19 cellular contexts compared by ENCODE assay signal in the genomic region with DNA sequence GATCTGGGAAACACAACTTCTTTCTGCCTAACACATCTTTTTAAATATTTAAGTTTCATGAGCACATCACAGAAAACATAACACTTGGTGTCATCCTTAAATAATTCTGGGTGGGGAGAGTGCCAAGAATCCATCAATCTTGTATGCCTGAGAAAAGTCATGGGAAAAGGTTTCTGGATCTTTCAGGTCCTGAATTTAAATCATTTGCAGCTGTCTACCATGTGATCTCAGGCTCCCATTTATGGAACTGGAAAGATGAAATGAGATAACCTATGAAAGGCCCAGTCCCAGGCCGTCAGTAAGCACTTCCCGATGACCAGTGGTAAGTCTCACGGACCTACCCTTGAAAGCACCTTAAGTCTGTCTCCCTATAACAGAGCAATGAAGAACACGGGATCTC. TPM values are rescaled to one million over a fixed set of nuclear protein-coding genes. Genes with fewer than 3 reads are reported as not detected.
A peak's percentile ranks its signal among the peaks of the same experiment; 100 is the strongest.
DNase-seq lines count a peak whose midpoint lies in the region; ATAC-seq, FAIRE-seq and TF ChIP-seq lines count a peak whose summit lies in the region.
"Had no signal": no experiment of that assay in that cellular context is flagged by ENCODE, and none has a peak within 500 bp of the region (broad histone marks: within the 10 kb centered on the region; RNA-seq: fewer than 3 reads in every experiment).

No MANE protein-coding gene starts in this region.

- no TSS peak for BruUV-seq in IMR-90 (replicated peaks; lab: Mats Ljungman, UMichigan)

- in situ Hi-C loops in IMR-90 (cut with MboI; ENCODE audit: low sequenced_read_pairs), result loop anchor here (25.0 kb wide), 3 partner anchors 669 to 1744 kb away; no protein-coding TSS in a partner anchor

- H3K36me3 Mint-ChIP-seq in astrocyte (ENCODE audit: low read depth, unreplicated experiment) (peaks cover 8% of the 10 kb centered on the region), osteocyte (ENCODE audit: unreplicated experiment) (peaks cover 30% of the 10 kb centered on the region)
- no peaks in the 10 kb centered on the region for H3K36me3 Mint-ChIP-seq in activated T-cell treated with anti-CD3 and anti-CD28 coated beads, Interleukin-2, amount 50 U/mL, for 4 hours (ENCODE audit: insufficient read depth)
- H3K36me3 Mint-ChIP-seq: CD14-positive monocyte had no signal

- H2BK5ac ChIP-seq in IMR-90 (ENCODE audit: low read depth, low read length, poor library complexity, severe bottlenecking), result no peak overlapping the region

- no peak for TF ChIP-seq RAD21 in IMR-90 (IDR thresholded peaks at IDR 0.05; ENCODE audit: low read length)

- no peak overlapping the region for H3K9ac ChIP-seq in IMR-90 (ENCODE audit: low read depth, low read length)
- no peak overlapping the region for H3K9ac ChIP-seq in astrocyte (ENCODE audit: low read length)

- peak; percentile 63 for DNase-seq in IMR-90
- peak; percentile 53 for DNase-seq in astrocyte (ENCODE audit: low read depth)
- DNase-seq in fibroblast of mammary gland (ENCODE audit: low read depth), result peak; percentile 52
- no peak for DNase-seq in osteocyte (ENCODE audit: extremely low spot score, unreplicated experiment)
- DNase-seq in NCI-H1930 (lab: John Stamatoyannopoulos, UW), result no peak
- no peak for DNase-seq in NCI-H1092 (lab: John Stamatoyannopoulos, UW)
- no peak for DNase-seq in activated T-cell treated with anti-CD3 and anti-CD28 coated beads, Interleukin-2, amount 50 U/mL, for 4 hours
- DNase-seq: DMS79 treated with DMSO at 0.1 percent for 48 hours, GOT3, NCI-H1694 treated with DMSO at 0.1 percent for 48 hours, NCI-H2107, NCI-H345, NCI-H524 treated with DMSO at 0.1 percent for 48 hours, PC-9, SJCRH30 had no signal

- H3K4me1 ChIP-seq in IMR-90 (ENCODE audit: control insufficient read depth, insufficient read depth, low read length), result peaks cover 7% of the 10 kb centered on the region
- no peaks in the 10 kb centered on the region for H3K4me1 ChIP-seq in astrocyte (ENCODE audit: insufficient read depth, low read length)

- H3K4me1 Mint-ChIP-seq in astrocyte (ENCODE audit: low read depth, unreplicated experiment), result peaks cover 14% of the 10 kb centered on the region
- H3K4me1 Mint-ChIP-seq in osteocyte (ENCODE audit: unreplicated experiment), result peaks cover 72% of the 10 kb centered on the region
- no peaks in the 10 kb centered on the region for H3K4me1 Mint-ChIP-seq in activated T-cell treated with anti-CD3 and anti-CD28 coated beads, Interleukin-2, amount 50 U/mL, for 4 hours (ENCODE audit: low read depth)
- H3K4me1 Mint-ChIP-seq: CD14-positive monocyte had no signal

- no peak overlapping the region for H3K23ac ChIP-seq in IMR-90 (ENCODE audit: low read depth, low read length)

- H3K36me3 ChIP-seq in IMR-90 (ENCODE audit: control insufficient read depth, insufficient read depth, low read length) (peaks cover 21% of the 10 kb centered on the region), astrocyte (ENCODE audit: insufficient read depth, low read length) (peaks cover 10% of the 10 kb centered on the region)

- H3K9me1 ChIP-seq in IMR-90 (ENCODE audit: insufficient read depth, low read length), result peaks cover 17% of the 10 kb centered on the region

- H3K27ac ChIP-seq in IMR-90 (ENCODE audit: insufficient read depth, low read length) (no peak overlapping the region), astrocyte (ENCODE audit: low read depth, low read length) (peak overlapping the region; percentile 17)
- H3K27ac ChIP-seq: PC-9, SJCRH30 had no signal

- H4K8ac ChIP-seq in IMR-90 (ENCODE audit: low read depth in 2 of 2, low read length in 2 of 2), result no peak overlapping the region

- CTCF ChIA-PET in IMR-90 (lab: Yijun Ruan, JAX), result no interaction called here

- no peak overlapping the region for H2BK15ac ChIP-seq in IMR-90 (ENCODE audit: low read depth, low read length)

- H3K9me3 ChIP-seq in IMR-90 (ENCODE audit: control insufficient read depth, insufficient read depth, low read length), result no peaks in the 10 kb centered on the region
- no peaks in the 10 kb centered on the region for H3K9me3 ChIP-seq in astrocyte (ENCODE audit: insufficient read depth, low read depth, low read length)
- H3K9me3 ChIP-seq: SJCRH30 had no signal

- no peak overlapping the region for H4K5ac ChIP-seq in IMR-90 (ENCODE audit: low read depth, low read length)

- TF ChIP-seq CTCF in IMR-90 (conservative IDR thresholded peaks at IDR 0.05; ENCODE audit: low read depth, low read length), result no peak
- TF ChIP-seq CTCF in astrocyte (IDR thresholded peaks at IDR 0.05; ENCODE audit: insufficient read depth, low read depth, low read length), result no peak
- TF ChIP-seq CTCF in fibroblast of mammary gland (conservative IDR thresholded peaks at IDR 0.05; ENCODE audit: control insufficient read depth, insufficient read depth, low read depth, low read length), result no peak
- TF ChIP-seq CTCF in osteocyte (IDR thresholded peaks at IDR 0.05), result no peak

- H3K79me2 ChIP-seq in astrocyte (ENCODE audit: insufficient read depth, low read length), result peaks cover 100% of the 10 kb centered on the region

- H3K27me3 ChIP-seq in IMR-90 (ENCODE audit: control insufficient read depth, insufficient read depth, low read length) (no peaks in the 10 kb centered on the region), astrocyte (ENCODE audit: insufficient read depth, low read length) (no peaks in the 10 kb centered on the region)
- H3K27me3 ChIP-seq: SJCRH30 had no signal

- no peak overlapping the region for H2AK9ac ChIP-seq in IMR-90 (replicated peaks; ENCODE audit: low read depth, low read length, poor library complexity)

- H2BK20ac ChIP-seq in IMR-90 (ENCODE audit: low read depth, low read length), result no peak overlapping the region

- intact Hi-C loops in IMR-90 (cut with micrococcal nuclease), result no loop called here

- H2AFZ ChIP-seq in IMR-90 (replicated peaks; ENCODE audit: low read length, poor library complexity) (no peak overlapping the region), astrocyte (ENCODE audit: low read depth, low read length) (no peak overlapping the region)
- H2AFZ ChIP-seq: PC-9 had no signal

- WGBS in IMR-90 (ENCODE audit: extremely low coverage in 2 of 2, insufficient read length in 1 of 2), 2 experiments, result no CpG with 5 or more reads among the region's 4 CpGs

- H3K4ac ChIP-seq in IMR-90 (ENCODE audit: low read depth, low read length), result no peak overlapping the region

- H3K27ac Mint-ChIP-seq in astrocyte (ENCODE audit: unreplicated experiment), result no peak overlapping the region
- H3K27ac Mint-ChIP-seq in osteocyte (ENCODE audit: unreplicated experiment), result peak overlapping the region; percentile 76
- H3K27ac Mint-ChIP-seq: CD14-positive monocyte had no signal

- no peak for TF ChIP-seq POLR2A in IMR-90 (IDR thresholded peaks at IDR 0.05; ENCODE audit: low read depth, low read length)

- H2AK5ac ChIP-seq in IMR-90 (ENCODE audit: low read depth, low read length), result no peak overlapping the region

- H3K56ac ChIP-seq in IMR-90 (ENCODE audit: extremely low read depth, insufficient read depth, low read length), result no peak overlapping the region

- H3K27me3 Mint-ChIP-seq in astrocyte (ENCODE audit: low read depth, unreplicated experiment) (no peaks in the 10 kb centered on the region), osteocyte (ENCODE audit: unreplicated experiment) (no peaks in the 10 kb centered on the region)
- no peaks in the 10 kb centered on the region for H3K27me3 Mint-ChIP-seq in activated T-cell treated with anti-CD3 and anti-CD28 coated beads, Interleukin-2, amount 50 U/mL, for 4 hours (ENCODE audit: low read depth)

- H3K9me3 Mint-ChIP-seq in astrocyte (ENCODE audit: unreplicated experiment) (peaks cover 2% of the 10 kb centered on the region), osteocyte (ENCODE audit: unreplicated experiment) (peaks cover 7% of the 10 kb centered on the region)
- H3K9me3 Mint-ChIP-seq in activated T-cell treated with anti-CD3 and anti-CD28 coated beads, Interleukin-2, amount 50 U/mL, for 4 hours, result peaks cover 4% of the 10 kb centered on the region

- peaks cover 32 to 89% of the 10 kb centered on the region in 2 experiments for H3K79me1 ChIP-seq in IMR-90 (ENCODE audit: low read depth in 1 of 2, low read length in 2 of 2)

- FAIRE-seq in astrocyte (lab: Jason Lieb, UNC), result no peak
- FAIRE-seq: G401.6, K562 had no signal

- dilution Hi-C loops in IMR-90 (cut with HindIII; ENCODE audit: low sequenced_read_pairs, unreplicated experiment), result no loop called here

- H2BK120ac ChIP-seq in IMR-90 (ENCODE audit: low read depth, low read length), result no peak overlapping the region

- H3K4me3 Mint-ChIP-seq in astrocyte (ENCODE audit: unreplicated experiment), result no peak overlapping the region
- peak overlapping the region; percentile 15 for H3K4me3 Mint-ChIP-seq in osteocyte (ENCODE audit: unreplicated experiment)
- no peak overlapping the region for H3K4me3 Mint-ChIP-seq in activated T-cell treated with anti-CD3 and anti-CD28 coated beads, Interleukin-2, amount 50 U/mL, for 4 hours
- H3K4me3 Mint-ChIP-seq: CD14-positive monocyte had no signal

- H4K20me1 ChIP-seq in IMR-90 (ENCODE audit: insufficient read depth, low read length), result peaks cover 87% of the 10 kb centered on the region
- H4K20me1 ChIP-seq in astrocyte (ENCODE audit: insufficient read depth, low read length), result peaks cover 93% of the 10 kb centered on the region

- H3K14ac ChIP-seq in IMR-90 (replicated peaks; ENCODE audit: low read depth, low read length), result no peak overlapping the region

- ATAC-seq in IMR-90 (ENCODE audit: low read depth), result no peak
- no peak for ATAC-seq in activated T-cell treated with anti-CD3 and anti-CD28 coated beads, Interleukin-2, amount 50 U/mL, for 4 hours
- ATAC-seq: HCT116, K562 had no signal

- no peak overlapping the region for H4K91ac ChIP-seq in IMR-90 (ENCODE audit: insufficient read depth, low read depth, low read length)

- no peak overlapping the region for H3K4me2 ChIP-seq in IMR-90 (ENCODE audit: low read depth, low read length)
- no peak overlapping the region for H3K4me2 ChIP-seq in astrocyte (ENCODE audit: low read length)
- H3K4me2 ChIP-seq: PC-9 had no signal

- no peak overlapping the region for H3K18ac ChIP-seq in IMR-90 (ENCODE audit: low read depth, low read length)

- POLR2A ChIA-PET in IMR-90 (lab: Charles Lee; ENCODE audit: unreplicated experiment), result no interaction called here

- H3K4me3 ChIP-seq in IMR-90 (ENCODE audit: insufficient read depth, low read depth, low read length) (no peak overlapping the region), astrocyte (ENCODE audit: insufficient read depth, low read depth, low read length) (no peak overlapping the region), fibroblast of mammary gland (ENCODE audit: control insufficient read depth, low read depth, low read length) (no peak overlapping the region)
- H3K4me3 ChIP-seq: K562, PC-9, SJCRH30 had no signal

TF ChIP-seq in IMR-90, 13 proteins besides CTCF, POLR2A, EP300 and RAD21 (continues in another document):
- no peak for TF ChIP-seq CHD1 (IDR thresholded peaks at IDR 0.05; ENCODE audit: low read depth, low read length)
- no peak for TF ChIP-seq SMC3 (IDR thresholded peaks at IDR 0.05; ENCODE audit: low read depth, low read length)
- no peak for TF ChIP-seq RFX5 (IDR thresholded peaks at IDR 0.05; ENCODE audit: low read depth, low read length)

RNA-seq across cellular contexts. Expression of a gene that starts 15.1 kb away (rescaled TPM):
- total RNA-seq in IMR-90 (2012; rRNA removed) (395 and 601 TPM in 2 replicates), astrocyte (313 and 509 TPM in 2 replicates), osteocyte (560 and 587 TPM in 2 replicates)
- 235 and 266 TPM in 2 replicates for polyA plus RNA-seq in IMR-90 (2012; rRNA removed)
- 335 and 358 TPM in 2 replicates for polyA plus RNA-seq in IMR-90 (2012; cell fraction: cytosol; rRNA removed)
- polyA plus RNA-seq in IMR-90 (2012; cell fraction: nucleus; rRNA removed; ENCODE audit: low replicate concordance), result 145 and 223 TPM in 2 replicates
- total RNA-seq in activated T-cell treated with anti-CD3 and anti-CD28 coated beads, Interleukin-2, amount 50 U/mL, for 4 hours, result under 1 TPM; 0.10 to 0.66 (median 0.35) TPM
- total RNA-seq: PC-9 had no signal
- polyA plus RNA-seq: CD14-positive monocyte, K562 had no signal

Comparison
In these comparisons a context has a peak if more than half of its experiments do, and no peak if none do; other contexts are left out.
1. DNase-seq: peak in IMR-90 (single experiment), astrocyte (single experiment) and fibroblast of mammary gland (single experiment); none in osteocyte (single experiment), NCI-H1930 (0 of 2), NCI-H1092 (single experiment) and activated T-cell treated with anti-CD3 and anti-CD28 coated beads, Interleukin-2, amount 50 U/mL, for 4 hours (single experiment).
2. RNA of a gene that starts 15.1 kb away (total RNA-seq): 395 to 601 TPM in IMR-90, 560 to 587 TPM in osteocyte and 313 to 509 TPM in astrocyte; 0.10 to 0.66 TPM in activated T-cell treated with anti-CD3 and anti-CD28 coated beads, Interleukin-2, amount 50 U/mL, for 4 hours; every median in the first group is over 100 times any median in the second.